Comparison of ENCODE assay signal across 29 cellular contexts in genomic region chr5:157862183-157862851, GRCh38. TPM values are rescaled to one million over a fixed set of nuclear protein-coding genes. Genes with fewer than 3 reads are reported as not detected.
A peak's percentile ranks its signal among the peaks of the same experiment; 100 is the strongest.
DNase-seq lines count a peak whose midpoint lies in the region; ATAC-seq and TF ChIP-seq lines count a peak whose summit lies in the region.
"Had no signal": no experiment of that assay in that cellular context is flagged by ENCODE, and none has a peak within 500 bp of the region (broad histone marks: within the 10 kb centered on the region; RNA-seq: fewer than 3 reads in every experiment).

No MANE protein-coding gene starts in this region.

- no peak overlapping the region for H2AFZ ChIP-seq in OCI-LY7 (ENCODE audit: low read length)
- H2AFZ ChIP-seq: neural progenitor cell had no signal

- H3K9me2 ChIP-seq in OCI-LY7 (ENCODE audit: insufficient read depth, low read length) = no peaks in the 10 kb centered on the region

- ATAC-seq in naive thymus-derived CD4-positive, alpha-beta T cell = no peak
- no peak for ATAC-seq in GM21423 (IDR thresholded peaks at IDR 0.05; ENCODE audit: unreplicated experiment)
- ATAC-seq: HCT116, left colon, T-cell had no signal

- H4K20me1 ChIP-seq in OCI-LY7 (ENCODE audit: insufficient read depth, low read length) = peaks cover 11% of the 10 kb centered on the region; the same call in 1 of the 2 replicates

- no peaks in the 10 kb centered on the region for H3K9me3 ChIP-seq in OCI-LY7 (ENCODE audit: low read length)
- H3K9me3 ChIP-seq in naive thymus-derived CD4-positive, alpha-beta T cell (ENCODE audit: control insufficient read depth in 2 of 3, low read length in 3 of 3) = no peaks in the 10 kb centered on the region
- H3K9me3 ChIP-seq: ascending aorta had no signal

- H3K9me3 Mint-ChIP-seq in T-helper 1 cell treated with Interleukin-12 subunit alpha and Interleukin-12 subunit beta and Interleukin-4 antibody, amounts not matched to agents 30 μg/mL and 1 μg/mL, for 36 hours = no peaks in the 10 kb centered on the region
- peaks cover 0 to 3% (median 0%) of the 10 kb centered on the region in 11 donors for H3K9me3 Mint-ChIP-seq in naive thymus-derived CD4-positive, alpha-beta T cell
- H3K9me3 Mint-ChIP-seq: activated CD4-positive, alpha-beta memory T cell treated with anti-CD3 and anti-CD28 coated beads, Interleukin-2, amount 10 ng/mL, durations not matched to agents 7 days and 5 days; neural progenitor cell; T-cell had no signal

- POLR2A ChIA-PET in OCI-LY7 (lab: Charles Lee) = interaction anchor here (1.2 to 4.9 kb wide), 5 partner anchors 11 to 58 kb away, joined by 4 to 34 read pairs (median 14); no protein-coding TSS in a partner anchor
- POLR2A ChIA-PET in naive thymus-derived CD4-positive, alpha-beta T cell (lab: Charles Lee) = no interaction called here

- no peak overlapping the region for H3K27ac Mint-ChIP-seq in T-helper 1 cell treated with Interleukin-12 subunit alpha and Interleukin-12 subunit beta and Interleukin-4 antibody, amounts not matched to agents 30 μg/mL and 1 μg/mL, for 36 hours
- peak overlapping the region in 5 of 9 donors; percentile 8 to 87 (median 51) for H3K27ac Mint-ChIP-seq in naive thymus-derived CD4-positive, alpha-beta T cell
- H3K27ac Mint-ChIP-seq: CD14-positive monocyte, neural progenitor cell had no signal

- peaks cover 63% of the 10 kb centered on the region for H3K4me1 ChIP-seq in OCI-LY7 (ENCODE audit: insufficient read depth, low read length, poor library complexity, severe bottlenecking)
- H3K4me1 ChIP-seq in naive thymus-derived CD4-positive, alpha-beta T cell (ENCODE audit: control insufficient read depth in 2 of 2, insufficient read depth in 2 of 2, low read length in 2 of 2) = peaks cover 5 to 7% of the 10 kb centered on the region in 2 donors

- DNase-seq in T-helper 1 cell (no peak), GM12865 (ENCODE audit: low read depth) (peak; percentile 70), OCI-LY7 (ENCODE audit: low spot score) (peak; percentile 82), NCI-H748 (lab: John Stamatoyannopoulos, UW; ENCODE audit: unreplicated experiment) (no peak), NCI-H524 treated with DMSO at 0.1 percent for 48 hours (lab: John Stamatoyannopoulos, UW) (no peak)
- DNase-seq in naive thymus-derived CD4-positive, alpha-beta T cell = no peak
- DNase-seq: activated CD4-positive, alpha-beta memory T cell treated with anti-CD3 and anti-CD28 coated beads, Interleukin-2, amount 10 ng/mL, durations not matched to agents 7 days and 5 days; activated CD4-positive, CD25-positive, alpha-beta regulatory T cell treated with anti-CD3 and anti-CD28 coated beads, Interleukin-2, amount 50 U/mL, for 72 hours; activated CD8-positive, alpha-beta memory T cell treated with anti-CD3 and anti-CD28 coated beads, Interleukin-2, amount 50 U/mL, for 48 hours; activated effector memory CD4-positive, alpha-beta T cell treated with anti-CD3 and anti-CD28 coated beads, Interleukin-2, amount 50 U/mL, for 16 hours; Calu3; DMS79; GDM1; IMR-90; left colon; mammary epithelial cell; NCI-H1694; NCI-H446; retina; stimulated activated naive CD4-positive, alpha-beta T cell; T-cell had no signal

- H3K27me3 Mint-ChIP-seq in T-helper 1 cell treated with Interleukin-12 subunit alpha and Interleukin-12 subunit beta and Interleukin-4 antibody, amounts not matched to agents 30 μg/mL and 1 μg/mL, for 36 hours (ENCODE audit: low read depth) = no peaks in the 10 kb centered on the region
- no peaks in the 10 kb centered on the region for H3K27me3 Mint-ChIP-seq in naive thymus-derived CD4-positive, alpha-beta T cell
- H3K27me3 Mint-ChIP-seq: activated CD4-positive, alpha-beta memory T cell treated with anti-CD3 and anti-CD28 coated beads, Interleukin-2, amount 10 ng/mL, durations not matched to agents 7 days and 5 days had no signal

- peak overlapping the region; percentile 97 for H3K27ac ChIP-seq in OCI-LY7 (ENCODE audit: low read depth, low read length, poor library complexity, severe bottlenecking)
- no peak overlapping the region for H3K27ac ChIP-seq in naive thymus-derived CD4-positive, alpha-beta T cell (ENCODE audit: low read depth, low read length)
- H3K27ac ChIP-seq: 22Rv1, ascending aorta, neural progenitor cell, skin epidermis had no signal

- peaks cover 8% of the 10 kb centered on the region; the same call in 1 of the 2 replicates for H3K36me3 ChIP-seq in OCI-LY7 (ENCODE audit: insufficient read depth, low read length)
- peaks cover 0 to 6% (median 0%) of the 10 kb centered on the region in 3 experiments for H3K36me3 ChIP-seq in naive thymus-derived CD4-positive, alpha-beta T cell (ENCODE audit: control insufficient read depth in 2 of 3, insufficient read depth in 3 of 3, low read length in 3 of 3)
- H3K36me3 ChIP-seq: ascending aorta, neural progenitor cell had no signal

- intact Hi-C loops in OCI-LY7 (cut with micrococcal nuclease; ENCODE audit: unreplicated experiment) = no loop called here
- intact Hi-C loops in naive thymus-derived CD4-positive, alpha-beta T cell (cut with micrococcal nuclease) = no loop called here

- no TSS peak for BruUV-seq in OCI-LY7 (replicated peaks; lab: Mats Ljungman, UMichigan)

- CTCF ChIA-PET in OCI-LY7 (lab: Charles Lee; ENCODE audit: unreplicated experiment) = no interaction called here
- CTCF ChIA-PET in naive thymus-derived CD4-positive, alpha-beta T cell (lab: Charles Lee) = interaction anchor here (1.7 kb wide), 1 partner anchor 119 kb away, joined by 4 read pairs; the partner anchor contains the start of gene LSM11

- H3K4me2 ChIP-seq in OCI-LY7 (ENCODE audit: low read length) = peak overlapping the region; percentile 49
- H3K4me2 ChIP-seq: neural progenitor cell had no signal

- H3K4me3 Mint-ChIP-seq in T-helper 1 cell treated with Interleukin-12 subunit alpha and Interleukin-12 subunit beta and Interleukin-4 antibody, amounts not matched to agents 30 μg/mL and 1 μg/mL, for 36 hours = peak overlapping the region; percentile 28
- H3K4me3 Mint-ChIP-seq in naive thymus-derived CD4-positive, alpha-beta T cell = peak overlapping the region in 2 of 10 donors; percentile 18 to 41
- H3K4me3 Mint-ChIP-seq: activated CD4-positive, alpha-beta memory T cell treated with anti-CD3 and anti-CD28 coated beads, Interleukin-2, amount 10 ng/mL, durations not matched to agents 7 days and 5 days; neural progenitor cell had no signal

- H3K4me3 ChIP-seq in GM12865 (ENCODE audit: low read depth, low read length) (no peak overlapping the region), OCI-LY7 (ENCODE audit: low read depth, low read length, poor library complexity, severe bottlenecking) (peak overlapping the region; percentile 6)
- H3K4me3 ChIP-seq in naive thymus-derived CD4-positive, alpha-beta T cell (ENCODE audit: low read length) = no peak overlapping the region
- H3K4me3 ChIP-seq: ascending aorta, neural progenitor cell, skin epidermis had no signal

- H3K4me1 Mint-ChIP-seq in T-helper 1 cell treated with Interleukin-12 subunit alpha and Interleukin-12 subunit beta and Interleukin-4 antibody, amounts not matched to agents 30 μg/mL and 1 μg/mL, for 36 hours (ENCODE audit: low read depth) = peaks cover 33% of the 10 kb centered on the region
- peaks cover 28 to 57% (median 52%) of the 10 kb centered on the region in 7 donors for H3K4me1 Mint-ChIP-seq in naive thymus-derived CD4-positive, alpha-beta T cell

- peaks cover 16% of the 10 kb centered on the region for H3K79me2 ChIP-seq in OCI-LY7 (ENCODE audit: insufficient read depth, low read depth, low read length)

- H3K36me3 Mint-ChIP-seq in T-helper 1 cell treated with Interleukin-12 subunit alpha and Interleukin-12 subunit beta and Interleukin-4 antibody, amounts not matched to agents 30 μg/mL and 1 μg/mL, for 36 hours (ENCODE audit: low read depth) = peaks cover 5% of the 10 kb centered on the region
- H3K36me3 Mint-ChIP-seq in naive thymus-derived CD4-positive, alpha-beta T cell = peaks cover 0 to 5% (median 3%) of the 10 kb centered on the region in 5 donors
- H3K36me3 Mint-ChIP-seq: CD14-positive monocyte, neural progenitor cell had no signal

- no peak for TF ChIP-seq CTCF in GM12865 (IDR thresholded peaks at IDR 0.05; ENCODE audit: insufficient read depth, low read depth, low read length, missing control alignments)
- TF ChIP-seq CTCF in OCI-LY7 (conservative IDR thresholded peaks at IDR 0.05; ENCODE audit: low read length) = no peak

- H3K27me3 ChIP-seq in naive thymus-derived CD4-positive, alpha-beta T cell (ENCODE audit: control insufficient read depth in 2 of 2, insufficient read depth in 2 of 2, low read length in 2 of 2) = no peaks in the 10 kb centered on the region
- H3K27me3 ChIP-seq: ascending aorta, neural progenitor cell had no signal

RNA-seq across cellular contexts. Expression of gene CLINT1, which starts 3.4 kb away (rescaled TPM):
- total RNA-seq in OCI-LY7 (2014; rRNA removed; shearing (Covaris generic)) = 86.1 and 107 TPM in 2 replicates
- 120 and 135 TPM in 2 replicates for total RNA-seq in OCI-LY7 (2022)
- total RNA-seq in naive thymus-derived CD4-positive, alpha-beta T cell = 10 to 100 TPM; 58.8 to 94.2 (median 74.0) TPM
- 10 to 100 TPM; 57.5 to 85.6 TPM for polyA plus RNA-seq in naive thymus-derived CD4-positive, alpha-beta T cell

Comparison
In these comparisons a context has a peak if more than half of its experiments do, and no peak if none do; other contexts are left out.
1. DNase-seq: peak in GM12865 (single experiment) and OCI-LY7 (single experiment); none in T-helper 1 cell (0 of 5), naive thymus-derived CD4-positive, alpha-beta T cell (0 of 9), NCI-H748 (single experiment) and NCI-H524 treated with DMSO at 0.1 percent for 48 hours (single experiment).